Comparison of ENCODE assay signal across 7 cellular contexts in genomic region chrX:24371391-24371972, GRCh38. TPM values are rescaled to one million over a fixed set of nuclear protein-coding genes. Genes with fewer than 3 reads are reported as not detected.
DNase-seq lines count a peak whose midpoint lies in the region; ATAC-seq, FAIRE-seq and TF ChIP-seq lines count a peak whose summit lies in the region.

No MANE protein-coding gene starts in this region.

- peak; percentile 61 for ATAC-seq in HG03175 (IDR thresholded peaks at IDR 0.05; ENCODE audit: unreplicated experiment)

- no peaks in the 10 kb centered on the region for H3K36me3 Mint-ChIP-seq in nephron progenitor cell (ENCODE audit: low read depth)

- H3K9me3 Mint-ChIP-seq in nephron progenitor cell: peaks cover 5% of the 10 kb centered on the region

- H3K27ac Mint-ChIP-seq in nephron progenitor cell: no peak overlapping the region

- peaks cover 0 to 3% (median 0%) of the 10 kb centered on the region in 3 donors for H3K4me1 ChIP-seq in esophagus squamous epithelium

- H3K4me3 ChIP-seq in esophagus squamous epithelium: no peak overlapping the region

- DNase-seq in GM12892 (ENCODE audit: insufficient read length) (peak; percentile 34), NCI-H774 (lab: John Stamatoyannopoulos, UW) (peak; percentile 19), esophagus squamous epithelium (lab: John Stamatoyannopoulos, UW) (no peak), nephron progenitor cell (peak; percentile 78), substantia nigra (lab: John Stamatoyannopoulos, UW) (peak in 31 of 49 donors; percentile 0 to 39 (median 12))
- peak; percentile 59 for DNase-seq in activated CD8-positive, alpha-beta memory T cell treated with anti-CD3 and anti-CD28 coated beads, Interleukin-2, amount 50 U/mL, for 4 hours

- H3K27me3 Mint-ChIP-seq in nephron progenitor cell (ENCODE audit: low read depth, poor library complexity): peaks cover 39% of the 10 kb centered on the region

- WGBS in esophagus squamous epithelium, 2 donors: 0% methylated on average over 3 of the region's 14 CpGs; no CpG with 5 or more reads in 1 of the 2 donors

- peak overlapping the region; percentile 73 for H3K4me3 Mint-ChIP-seq in nephron progenitor cell

- intact Hi-C loops in esophagus squamous epithelium (cut with DNase I): no loop called here

- TF ChIP-seq CTCF in esophagus squamous epithelium (IDR thresholded peaks at IDR 0.05) (peak in 5 of 6 experiments; percentile 36 to 62 (median 41)), nephron progenitor cell (IDR thresholded peaks at IDR 0.05) (peak; percentile 80)

- FAIRE-seq in GM12892 (lab: Jason Lieb, UNC): peak; percentile 95

- peaks cover 14% of the 10 kb centered on the region for H3K4me1 Mint-ChIP-seq in nephron progenitor cell

- no peak for TF ChIP-seq POLR2A in GM12892 (IDR thresholded peaks at IDR 0.05; ENCODE audit: low read depth, low read length)
- TF ChIP-seq POLR2A in esophagus squamous epithelium (IDR thresholded peaks at IDR 0.05): no peak

- no peaks in the 10 kb centered on the region for H3K36me3 ChIP-seq in esophagus squamous epithelium

- no peaks in the 10 kb centered on the region for H3K9me3 ChIP-seq in esophagus squamous epithelium

- no peaks in the 10 kb centered on the region for H3K27me3 ChIP-seq in esophagus squamous epithelium

- no peak overlapping the region for H3K27ac ChIP-seq in esophagus squamous epithelium
- no peak overlapping the region for H3K27ac ChIP-seq in substantia nigra (ENCODE audit: low read depth, low read length, poor library complexity, severe bottlenecking)

RNA-seq across cellular contexts. Expression of gene SUPT20HL1, which starts 11.0 kb away (rescaled TPM):
- not detected for polyA plus RNA-seq in GM12892 (2012; ENCODE audit: missing spikeins)
- total RNA-seq in esophagus squamous epithelium: not detected

RNA-seq across cellular contexts. Expression of gene SUPT20HL2, which starts 57.6 kb away (rescaled TPM):
- not detected for polyA plus RNA-seq in GM12892 (2012; ENCODE audit: missing spikeins)
- not detected for total RNA-seq in esophagus squamous epithelium
